Comparison of ENCODE assay signal across 9 cellular contexts in the genomic region with DNA sequence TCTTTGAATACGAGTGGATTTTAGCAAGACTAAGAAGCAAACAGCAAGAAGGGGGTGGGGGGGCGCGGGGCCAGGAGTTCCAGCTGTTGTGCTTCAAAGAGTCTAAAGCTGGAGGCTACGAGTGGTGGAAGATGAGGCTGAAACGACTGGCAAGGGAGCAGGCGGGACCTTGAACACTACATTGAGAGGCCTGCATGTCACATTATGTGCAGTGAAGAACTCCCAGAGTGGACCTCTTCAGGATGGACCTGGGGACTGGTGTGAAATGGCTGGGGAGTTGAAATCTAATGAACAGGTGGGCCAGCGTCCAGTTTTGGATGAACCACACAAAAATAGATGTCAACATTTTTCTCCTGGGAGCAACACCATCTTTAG. TPM values are rescaled to one million over a fixed set of nuclear protein-coding genes. Genes with fewer than 3 reads are reported as not detected.
DNase-seq lines count a peak whose midpoint lies in the region; ATAC-seq and TF ChIP-seq lines count a peak whose summit lies in the region.
"Had no signal": no experiment of that assay in that cellular context is flagged by ENCODE, and none has a peak within 500 bp of the region (broad histone marks: within the 10 kb centered on the region; RNA-seq: fewer than 3 reads in every experiment).

No MANE protein-coding gene starts in this region.

- CTCF ChIA-PET in IMR-90 (lab: Yijun Ruan, JAX), result no interaction called here

- H2AFZ ChIP-seq in IMR-90 (replicated peaks; ENCODE audit: low read length, poor library complexity), result peak overlapping the region; percentile 90

- H4K8ac ChIP-seq in IMR-90 (ENCODE audit: low read depth in 2 of 2, low read length in 2 of 2), result no peak overlapping the region; a peak in 2 of 4 replicates

- TF ChIP-seq POLR2A in IMR-90 (IDR thresholded peaks at IDR 0.05; ENCODE audit: low read depth, low read length), result no peak

- H2BK15ac ChIP-seq in IMR-90 (ENCODE audit: low read depth, low read length), result no peak overlapping the region

- no TSS peak for BruUV-seq in IMR-90 (replicated peaks; lab: Mats Ljungman, UMichigan)

- H2BK20ac ChIP-seq in IMR-90 (ENCODE audit: low read depth, low read length), result no peak overlapping the region

- H3K56ac ChIP-seq in IMR-90 (ENCODE audit: extremely low read depth, insufficient read depth, low read length), result no peak overlapping the region

- H3K18ac ChIP-seq in IMR-90 (ENCODE audit: low read depth, low read length), result no peak overlapping the region

- peaks cover 7% of the 10 kb centered on the region for H3K9me1 ChIP-seq in IMR-90 (ENCODE audit: insufficient read depth, low read length)

- peak overlapping the region; percentile 71 for H3K4me3 Mint-ChIP-seq in osteocyte (ENCODE audit: unreplicated experiment)

- DNase-seq in BE2C (no peak), IMR-90 (no peak), coronary artery (ENCODE audit: low spot score) (no peak), osteocyte (ENCODE audit: extremely low spot score, unreplicated experiment) (no peak), GOT3 (lab: John Stamatoyannopoulos, UW) (no peak)
- no peak for DNase-seq in stimulated activated CD8-positive, alpha-beta memory T cell treated with anti-CD3 and anti-CD28 coated beads, Interleukin-4, amount 100 ng/mL, for 48 hours

- intact Hi-C loops in IMR-90 (cut with micrococcal nuclease), result no loop called here

- no peak overlapping the region for H4K91ac ChIP-seq in IMR-90 (ENCODE audit: insufficient read depth, low read depth, low read length)

- 60% methylated on average over 5 of the region's 7 CpGs; no CpG with 5 or more reads in 1 of the 2 experiments for WGBS in IMR-90 (ENCODE audit: extremely low coverage in 2 of 2, insufficient read length in 1 of 2), 2 experiments

- H3K27ac ChIP-seq in IMR-90 (ENCODE audit: insufficient read depth, low read length) (no peak overlapping the region), coronary artery (peak overlapping the region; percentile 83 to 86)

- no peak overlapping the region for H3K14ac ChIP-seq in IMR-90 (replicated peaks; ENCODE audit: low read depth, low read length)

- H3K4ac ChIP-seq in IMR-90 (ENCODE audit: low read depth, low read length), result no peak overlapping the region; the same call in 1 of the 2 replicates

- no peak overlapping the region for H2AK5ac ChIP-seq in IMR-90 (ENCODE audit: low read depth, low read length)

- ATAC-seq in IMR-90 (ENCODE audit: low read depth) (no peak), GM21526 (IDR thresholded peaks at IDR 0.05; ENCODE audit: low FRiP score, unreplicated experiment) (no peak), GM19035 (IDR thresholded peaks at IDR 0.05; ENCODE audit: unreplicated experiment) (no peak)

- H3K4me1 ChIP-seq in BE2C (no peaks in the 10 kb centered on the region), IMR-90 (ENCODE audit: control insufficient read depth, insufficient read depth, low read length) (peaks cover 5% of the 10 kb centered on the region; the same call in 1 of the 2 replicates)

- peaks cover 11% of the 10 kb centered on the region for H3K36me3 Mint-ChIP-seq in osteocyte (ENCODE audit: unreplicated experiment)

- peak overlapping the region; percentile 82 for H3K27ac Mint-ChIP-seq in osteocyte (ENCODE audit: unreplicated experiment)

- POLR2A ChIA-PET in IMR-90 (lab: Charles Lee; ENCODE audit: unreplicated experiment), result no interaction called here

- no peak overlapping the region for H3K9ac ChIP-seq in IMR-90 (ENCODE audit: low read depth, low read length)

- no peak overlapping the region for H2BK120ac ChIP-seq in IMR-90 (ENCODE audit: low read depth, low read length)

- no peak overlapping the region for H2BK5ac ChIP-seq in IMR-90 (ENCODE audit: low read depth, low read length, poor library complexity, severe bottlenecking)

- in situ Hi-C loops in IMR-90 (cut with MboI; ENCODE audit: low sequenced_read_pairs), result no loop called here

- H3K4me3 ChIP-seq in BE2C (ENCODE audit: low read depth, low read length), result peak overlapping the region; percentile 61
- H3K4me3 ChIP-seq in IMR-90 (ENCODE audit: insufficient read depth, low read depth, low read length), result no peak overlapping the region
- peak overlapping the region; percentile 73 for H3K4me3 ChIP-seq in coronary artery

- H3K27me3 ChIP-seq in BE2C (no peaks in the 10 kb centered on the region), IMR-90 (ENCODE audit: control insufficient read depth, insufficient read depth, low read length) (peaks cover 10% of the 10 kb centered on the region; the same call in 1 of the 2 replicates)

- no peaks in the 10 kb centered on the region for H3K9me3 Mint-ChIP-seq in osteocyte (ENCODE audit: unreplicated experiment)

- no peaks in the 10 kb centered on the region for H4K20me1 ChIP-seq in IMR-90 (ENCODE audit: insufficient read depth, low read length)

- no peak for TF ChIP-seq RAD21 in IMR-90 (IDR thresholded peaks at IDR 0.05; ENCODE audit: low read length)

- no peaks in the 10 kb centered on the region for H3K79me1 ChIP-seq in IMR-90 (ENCODE audit: low read depth in 1 of 2, low read length in 2 of 2)

- TF ChIP-seq CTCF in BE2C (IDR thresholded peaks at IDR 0.05; ENCODE audit: low read depth, low read length) (no peak), IMR-90 (conservative IDR thresholded peaks at IDR 0.05; ENCODE audit: low read depth, low read length) (no peak), coronary artery (IDR thresholded peaks at IDR 0.05) (no peak), osteocyte (IDR thresholded peaks at IDR 0.05) (no peak)

- peaks cover 18% of the 10 kb centered on the region for H3K4me1 Mint-ChIP-seq in osteocyte (ENCODE audit: unreplicated experiment)

- H3K23ac ChIP-seq in IMR-90 (ENCODE audit: low read depth, low read length), result peak overlapping the region; percentile 42; the same call in 1 of the 2 replicates

- H3K36me3 ChIP-seq in BE2C, result no peaks in the 10 kb centered on the region
- no peaks in the 10 kb centered on the region for H3K36me3 ChIP-seq in IMR-90 (ENCODE audit: control insufficient read depth, insufficient read depth, low read length)

- H3K9me3 ChIP-seq in BE2C (no peaks in the 10 kb centered on the region), IMR-90 (ENCODE audit: control insufficient read depth, insufficient read depth, low read length) (no peaks in the 10 kb centered on the region)

- dilution Hi-C loops in IMR-90 (cut with HindIII; ENCODE audit: low sequenced_read_pairs, unreplicated experiment), result no loop called here

- H4K5ac ChIP-seq in IMR-90 (ENCODE audit: low read depth, low read length), result no peak overlapping the region

- no peak overlapping the region for H3K4me2 ChIP-seq in IMR-90 (ENCODE audit: low read depth, low read length)

- H2AK9ac ChIP-seq in IMR-90 (replicated peaks; ENCODE audit: low read depth, low read length, poor library complexity), result no peak overlapping the region

- no peaks in the 10 kb centered on the region for H3K27me3 Mint-ChIP-seq in osteocyte (ENCODE audit: unreplicated experiment)

TF ChIP-seq in IMR-90, 13 proteins besides CTCF, POLR2A, EP300 and RAD21 (continues in another document):
- no peak for TF ChIP-seq SMC3 (IDR thresholded peaks at IDR 0.05; ENCODE audit: low read depth, low read length)
- TF ChIP-seq RCOR1 (IDR thresholded peaks at IDR 0.05; ENCODE audit: insufficient replicate concordance, low read length), result no peak
- TF ChIP-seq CHD1 (IDR thresholded peaks at IDR 0.05; ENCODE audit: low read depth, low read length), result no peak
- TF ChIP-seq USF2 (IDR thresholded peaks at IDR 0.05; ENCODE audit: low read depth, low read length), result no peak
- TF ChIP-seq, protein P1, sequence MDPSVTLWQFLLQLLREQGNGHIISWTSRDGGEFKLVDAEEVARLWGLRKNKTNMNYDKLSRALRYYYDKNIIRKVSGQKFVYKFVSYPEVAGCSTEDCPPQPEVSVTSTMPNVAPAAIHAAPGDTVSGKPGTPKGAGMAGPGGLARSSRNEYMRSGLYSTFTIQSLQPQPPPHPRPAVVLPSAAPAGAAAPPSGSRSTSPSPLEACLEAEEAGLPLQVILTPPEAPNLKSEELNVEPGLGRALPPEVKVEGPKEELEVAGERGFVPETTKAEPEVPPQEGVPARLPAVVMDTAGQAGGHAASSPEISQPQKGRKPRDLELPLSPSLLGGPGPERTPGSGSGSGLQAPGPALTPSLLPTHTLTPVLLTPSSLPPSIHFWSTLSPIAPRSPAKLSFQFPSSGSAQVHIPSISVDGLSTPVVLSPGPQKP (IDR thresholded peaks at IDR 0.05; ENCODE audit: borderline replicate concordance, low read depth, low read length), result no peak
- no peak for TF ChIP-seq RFX5 (IDR thresholded peaks at IDR 0.05; ENCODE audit: low read depth, low read length)
- no peak for TF ChIP-seq CEBPB (IDR thresholded peaks at IDR 0.05; ENCODE audit: low read depth, low read length)
- no peak for TF ChIP-seq MAFK (IDR thresholded peaks at IDR 0.05; ENCODE audit: low read depth, low read length)
- TF ChIP-seq MXI1 (IDR thresholded peaks at IDR 0.05; ENCODE audit: borderline replicate concordance, low read depth, low read length), result no peak
- no peak for TF ChIP-seq FOS (IDR thresholded peaks at IDR 0.05; ENCODE audit: low read depth, low read length)
- no peak for TF ChIP-seq NFE2L2 (IDR thresholded peaks at IDR 0.05; ENCODE audit: low read depth, low read length)
- no peak for TF ChIP-seq MAZ (IDR thresholded peaks at IDR 0.05; ENCODE audit: borderline replicate concordance, low read depth, low read length)

RNA-seq across cellular contexts. Expression of gene GPX7, which starts 1.1 kb away (rescaled TPM):
- 42.7 TPM for polyA plus RNA-seq in BE2C (2012; ENCODE audit: insufficient read depth, insufficient read length, low read depth)
- total RNA-seq in IMR-90 (2012; rRNA removed) (3.1 and 3.4 TPM in 2 replicates), osteocyte (36.1 and 37.7 TPM in 2 replicates)
- 3.2 and 3.8 TPM in 2 replicates for polyA plus RNA-seq in IMR-90 (2012; rRNA removed)
- 0.90 and 4.0 TPM in 2 replicates for polyA plus RNA-seq in IMR-90 (2012; cell fraction: cytosol; rRNA removed)
- 2.0 and 2.5 TPM in 2 replicates for polyA plus RNA-seq in IMR-90 (2012; cell fraction: nucleus; rRNA removed; ENCODE audit: low replicate concordance)

RNA-seq across cellular contexts. Expression of gene SHISAL2A, which starts 29.7 kb away (rescaled TPM):
- polyA plus RNA-seq in BE2C (2012; ENCODE audit: insufficient read depth, insufficient read length, low read depth), result not detected
- total RNA-seq in IMR-90 (2012; rRNA removed) (not detected in 2 replicates), osteocyte (not detected in 2 replicates)
- not detected in 2 replicates for polyA plus RNA-seq in IMR-90 (2012; rRNA removed)
- not detected in 2 replicates for polyA plus RNA-seq in IMR-90 (2012; cell fraction: cytosol; rRNA removed)
- polyA plus RNA-seq in IMR-90 (2012; cell fraction: nucleus; rRNA removed; ENCODE audit: low replicate concordance), result not detected in 2 replicates
- total RNA-seq: pulmonary artery endothelial cell had no signal

RNA-seq across cellular contexts. Expression of gene TUT4, which starts 50.4 kb away (rescaled TPM):
- polyA plus RNA-seq in BE2C (2012; ENCODE audit: insufficient read depth, insufficient read length, low read depth), result 22.7 TPM
- total RNA-seq in IMR-90 (2012; rRNA removed) (10.9 and 28.6 TPM in 2 replicates), osteocyte (53.7 and 56.4 TPM in 2 replicates)
- polyA plus RNA-seq in IMR-90 (2012; rRNA removed), result 40.0 and 42.7 TPM in 2 replicates
- 4.6 and 8.0 TPM in 2 replicates for polyA plus RNA-seq in IMR-90 (2012; cell fraction: cytosol; rRNA removed)
- polyA plus RNA-seq in IMR-90 (2012; cell fraction: nucleus; rRNA removed; ENCODE audit: low replicate concordance), result 94.9 and 117 TPM in 2 replicates
